Comparison of ENCODE assay signal across 19 cellular contexts in the genomic region with DNA sequence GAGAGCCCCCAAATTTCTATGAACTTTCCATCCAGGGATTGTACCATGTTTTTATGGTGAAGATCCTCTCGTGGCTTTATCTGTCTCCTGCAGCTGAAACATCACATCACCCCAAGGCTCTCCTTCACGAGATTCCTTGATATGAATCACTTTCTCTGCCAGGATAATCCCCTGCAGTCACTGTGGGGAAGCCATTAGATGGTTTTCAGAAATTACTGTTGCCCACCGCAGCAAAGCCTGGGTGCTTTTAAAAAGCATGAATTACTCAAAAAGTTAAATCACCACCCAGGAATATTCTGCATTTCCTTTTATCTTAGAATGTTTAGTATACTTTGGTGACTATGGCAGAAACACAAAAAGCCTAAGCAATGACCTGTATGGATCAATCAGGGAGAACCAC.
DNase-seq lines count a peak whose midpoint lies in the region; ATAC-seq, FAIRE-seq and TF ChIP-seq lines count a peak whose summit lies in the region.
"Had no signal": no experiment of that assay in that cellular context is flagged by ENCODE, and none has a peak within 500 bp of the region (broad histone marks: within the 10 kb centered on the region; RNA-seq: fewer than 3 reads in every experiment).

No MANE protein-coding gene starts in this region.

- H4K20me1 ChIP-seq in OCI-LY3 (ENCODE audit: insufficient read depth, low read length), result no peaks in the 10 kb centered on the region
- no peaks in the 10 kb centered on the region for H4K20me1 ChIP-seq in astrocyte (ENCODE audit: insufficient read depth, low read length)

- no peaks in the 10 kb centered on the region for H3K79me2 ChIP-seq in OCI-LY3 (ENCODE audit: low read length)
- no peaks in the 10 kb centered on the region for H3K79me2 ChIP-seq in astrocyte (ENCODE audit: insufficient read depth, low read length)

- H3K9me3 ChIP-seq in OCI-LY3 (ENCODE audit: insufficient read depth, low read length) (no peaks in the 10 kb centered on the region), astrocyte (ENCODE audit: insufficient read depth, low read depth, low read length) (no peaks in the 10 kb centered on the region), skeletal muscle satellite cell (replicated peaks; ENCODE audit: low read length) (no peaks in the 10 kb centered on the region)
- H3K9me3 ChIP-seq: Caco-2, HAP-1 had no signal

- H3K4me1 Mint-ChIP-seq in astrocyte (ENCODE audit: low read depth, unreplicated experiment), result no peaks in the 10 kb centered on the region
- peaks cover 2% of the 10 kb centered on the region for H3K4me1 Mint-ChIP-seq in memory B cell
- H3K4me1 Mint-ChIP-seq: CD4-positive, CD25-positive, alpha-beta regulatory T cell; GM23338 had no signal

- H2AFZ ChIP-seq in OCI-LY3 (ENCODE audit: low read depth, low read length) (peak overlapping the region; percentile 26; the same call in 1 of the 2 replicates), astrocyte (ENCODE audit: low read depth, low read length) (no peak overlapping the region)
- H2AFZ ChIP-seq: GM23338 had no signal

- FAIRE-seq in astrocyte (lab: Jason Lieb, UNC), result peak; percentile 26
- FAIRE-seq in GM12892 (lab: Jason Lieb, UNC), result no peak
- FAIRE-seq: G401.6, GM18507 had no signal

- H3K27me3 ChIP-seq in OCI-LY3 (ENCODE audit: low read depth, low read length) (no peaks in the 10 kb centered on the region), astrocyte (ENCODE audit: insufficient read depth, low read length) (no peaks in the 10 kb centered on the region), skeletal muscle satellite cell (ENCODE audit: control insufficient read depth, insufficient read depth, low read length) (no peaks in the 10 kb centered on the region)

- H3K27ac ChIP-seq in OCI-LY3 (ENCODE audit: low read length) (no peak overlapping the region), astrocyte (ENCODE audit: low read depth, low read length) (no peak overlapping the region)
- H3K27ac ChIP-seq: C4-2B had no signal

- H3K27me3 Mint-ChIP-seq in astrocyte (ENCODE audit: low read depth, unreplicated experiment) (no peaks in the 10 kb centered on the region), memory B cell (no peaks in the 10 kb centered on the region)

- H3K4me3 ChIP-seq in OCI-LY3 (ENCODE audit: low read length) (no peak overlapping the region), astrocyte (ENCODE audit: insufficient read depth, low read depth, low read length) (no peak overlapping the region), skeletal muscle satellite cell (ENCODE audit: low read length) (no peak overlapping the region)
- H3K4me3 ChIP-seq: GM23338, HAP-1 had no signal

- H3K9me3 Mint-ChIP-seq in astrocyte (ENCODE audit: unreplicated experiment) (no peaks in the 10 kb centered on the region), memory B cell (no peaks in the 10 kb centered on the region)
- H3K9me3 Mint-ChIP-seq: CD8-positive, alpha-beta T cell; GM23338; HFFc6 had no signal

- H3K36me3 Mint-ChIP-seq in astrocyte (ENCODE audit: low read depth, unreplicated experiment), result no peaks in the 10 kb centered on the region
- H3K36me3 Mint-ChIP-seq in memory B cell, result no peaks in the 10 kb centered on the region
- H3K36me3 Mint-ChIP-seq: CD4-positive, CD25-positive, alpha-beta regulatory T cell; CD8-positive, alpha-beta T cell had no signal

- no peaks in the 10 kb centered on the region for H3K4me1 ChIP-seq in OCI-LY3 (ENCODE audit: low read length)
- H3K4me1 ChIP-seq in astrocyte (ENCODE audit: insufficient read depth, low read length), result no peaks in the 10 kb centered on the region
- no peaks in the 10 kb centered on the region for H3K4me1 ChIP-seq in skeletal muscle satellite cell (ENCODE audit: control insufficient read depth, insufficient read depth, low read length)
- H3K4me1 ChIP-seq: Caco-2, HAP-1 had no signal

- TF ChIP-seq POLR2A in GM12892 (IDR thresholded peaks at IDR 0.05; ENCODE audit: low read depth, low read length), result no peak

- TF ChIP-seq CTCF in OCI-LY3 (IDR thresholded peaks at IDR 0.05; ENCODE audit: low read depth, low read length), result no peak
- TF ChIP-seq CTCF in astrocyte (IDR thresholded peaks at IDR 0.05; ENCODE audit: insufficient read depth, low read depth, low read length), result no peak

- H3K9ac ChIP-seq in OCI-LY3 (ENCODE audit: low read length) (no peak overlapping the region), astrocyte (ENCODE audit: low read length) (no peak overlapping the region), skeletal muscle satellite cell (ENCODE audit: low read depth, low read length) (no peak overlapping the region)

- ATAC-seq in memory B cell (ENCODE audit: low read depth), result no peak
- ATAC-seq: CD8-positive, alpha-beta T cell; GM23338 had no signal

- no peak overlapping the region for H3K4me2 ChIP-seq in OCI-LY3 (ENCODE audit: low read length)
- no peak overlapping the region for H3K4me2 ChIP-seq in astrocyte (ENCODE audit: low read length)
- peak overlapping the region; percentile 30 for H3K4me2 ChIP-seq in skeletal muscle satellite cell (ENCODE audit: low read length)
- H3K4me2 ChIP-seq: GM23338 had no signal

- DNase-seq in astrocyte (ENCODE audit: low read depth) (no peak), memory B cell (ENCODE audit: low spot score in 2 of 2) (no peak), GM12892 (ENCODE audit: insufficient read length) (no peak), hepatic stellate cell (ENCODE audit: low spot score) (no peak), NCI-H1092 treated with DMSO at 0.1 percent for 48 hours (lab: John Stamatoyannopoulos, UW) (no peak), NCI-H69 (lab: John Stamatoyannopoulos, UW) (no peak)
- DNase-seq: Caco-2; CD4-positive, CD25-positive, alpha-beta regulatory T cell; CD8-positive, alpha-beta T cell; DMS153; DND-41; HFFc6 had no signal

- no peak overlapping the region for H3K27ac Mint-ChIP-seq in astrocyte (ENCODE audit: unreplicated experiment)
- peak overlapping the region; percentile 32 for H3K27ac Mint-ChIP-seq in memory B cell
- H3K27ac Mint-ChIP-seq: CD4-positive, CD25-positive, alpha-beta regulatory T cell; CD8-positive, alpha-beta T cell; GM23338; HFFc6 had no signal

- no peak overlapping the region for H3K4me3 Mint-ChIP-seq in astrocyte (ENCODE audit: unreplicated experiment)
- no peak overlapping the region for H3K4me3 Mint-ChIP-seq in memory B cell
- H3K4me3 Mint-ChIP-seq: CD4-positive, CD25-positive, alpha-beta regulatory T cell; CD8-positive, alpha-beta T cell; GM23338; HFFc6 had no signal

- no peaks in the 10 kb centered on the region for H3K36me3 ChIP-seq in OCI-LY3 (replicated peaks; ENCODE audit: low read depth, low read length)
- no peaks in the 10 kb centered on the region for H3K36me3 ChIP-seq in astrocyte (ENCODE audit: insufficient read depth, low read length)
- H3K36me3 ChIP-seq in skeletal muscle satellite cell (ENCODE audit: insufficient read depth, low read length), result no peaks in the 10 kb centered on the region
- H3K36me3 ChIP-seq: HAP-1 had no signal
